Comparison of ENCODE assay signal across 8 cellular contexts in genomic region chr10:70816220-70816894, GRCh38. TPM values are rescaled to one million over a fixed set of nuclear protein-coding genes. Genes with fewer than 3 reads are reported as not detected.
DNase-seq lines count a peak whose midpoint lies in the region; ATAC-seq, FAIRE-seq and TF ChIP-seq lines count a peak whose summit lies in the region.

No MANE protein-coding gene starts in this region.

- no peaks in the 10 kb centered on the region for H3K27me3 ChIP-seq in duodenal mucosa (ENCODE audit: control insufficient read depth in 1 of 2, insufficient read depth in 2 of 2, low read length in 2 of 2)
- no peaks in the 10 kb centered on the region for H3K27me3 ChIP-seq in liver (ENCODE audit: control insufficient read depth in 4 of 4, insufficient read depth in 4 of 4, low read length in 3 of 4)

- H3K36me3 ChIP-seq in duodenal mucosa (ENCODE audit: control insufficient read depth in 1 of 2, insufficient read depth in 2 of 2, low read length in 2 of 2) (peaks cover 7 to 25% of the 10 kb centered on the region in 2 donors), liver (ENCODE audit: control insufficient read depth in 4 of 4, insufficient read depth in 3 of 4, low read depth in 1 of 4, low read length in 3 of 4) (peaks cover 0 to 12% (median 4%) of the 10 kb centered on the region in 4 donors)

- TF ChIP-seq CTCF in liver (IDR thresholded peaks at IDR 0.05; ENCODE audit: low read depth, low read length, missing input control): no peak

- no peak for TF ChIP-seq POLR2A in GM12892 (IDR thresholded peaks at IDR 0.05; ENCODE audit: low read depth, low read length)

- DNase-seq in A172 (ENCODE audit: low spot score): peak; percentile 90
- peak; percentile 48 for DNase-seq in GM12892 (ENCODE audit: insufficient read length)
- peak; percentile 16 for DNase-seq in NCI-H446 treated with DMSO at 0.1 percent for 48 hours (lab: John Stamatoyannopoulos, UW)
- DNase-seq in activated CD4-positive, alpha-beta T cell treated with anti-CD3 and anti-CD28 coated beads, Interleukin-2, amount 50 U/mL, for 48 hours: peak; percentile 49 to 62
- DNase-seq in stimulated activated CD4-positive, alpha-beta T cell treated with anti-CD3 and anti-CD28 coated beads, Interleukin-4, amount 100 ng/mL, for 1 hour: peak; percentile 43

- peak; percentile 17 for FAIRE-seq in GM12892 (lab: Jason Lieb, UNC)

- H3K9ac ChIP-seq in duodenal mucosa (ENCODE audit: low read depth in 1 of 2, low read length in 2 of 2): peak overlapping the region; percentile 72 to 80
- H3K9ac ChIP-seq in liver (ENCODE audit: low read depth in 1 of 2, low read length in 2 of 2): peak overlapping the region; percentile 58 to 75

- H3K4me1 ChIP-seq in duodenal mucosa (ENCODE audit: control insufficient read depth in 1 of 2, insufficient read depth in 2 of 2, low read length in 2 of 2) (peaks cover 8% of the 10 kb centered on the region in 2 donors), liver (ENCODE audit: control insufficient read depth in 4 of 4, insufficient read depth in 4 of 4, low read length in 3 of 4) (peaks cover 2 to 11% (median 8%) of the 10 kb centered on the region in 4 donors)

- peak; percentile 46 to 66 for TF ChIP-seq RAD21 in liver (IDR thresholded peaks at IDR 0.05)

- peak; percentile 32 for ATAC-seq in HG02973 (IDR thresholded peaks at IDR 0.05; ENCODE audit: unreplicated experiment)

- WGBS in liver: 1% methylated on average over 43 of the region's 43 CpGs

- no peaks in the 10 kb centered on the region for H3K9me3 ChIP-seq in duodenal mucosa (ENCODE audit: control insufficient read depth in 1 of 2, low read length in 2 of 2)
- H3K9me3 ChIP-seq in liver (ENCODE audit: control insufficient read depth in 4 of 4, low read length in 3 of 4): no peaks in the 10 kb centered on the region

- H3K4me3 ChIP-seq in duodenal mucosa (ENCODE audit: low read depth in 1 of 2, low read length in 2 of 2): peak overlapping the region; percentile 77 to 90
- H3K4me3 ChIP-seq in liver (ENCODE audit: low read depth in 1 of 3, low read length in 3 of 3): peak overlapping the region; percentile 65 to 92 (median 88)

- H3K27ac ChIP-seq in duodenal mucosa (ENCODE audit: low read depth, low read length): peak overlapping the region; percentile 75
- H3K27ac ChIP-seq in liver (ENCODE audit: low read depth in 1 of 2, low read length in 2 of 2): peak overlapping the region; percentile 86 to 87

TF ChIP-seq in liver, 16 proteins besides CTCF, POLR2A, EP300 and RAD21:
- TF ChIP-seq GABPA (IDR thresholded peaks at IDR 0.05 in 1 of 2, conservative IDR thresholded peaks at IDR 0.05 in 1 of 2) (no peak), FOXA2 (IDR thresholded peaks at IDR 0.05) (no peak), HNF4G (IDR thresholded peaks at IDR 0.05) (no peak), REST (IDR thresholded peaks at IDR 0.05) (no peak), HNF4A (conservative IDR thresholded peaks at IDR 0.05) (peak; percentile 66 to 75), NR2F2 (IDR thresholded peaks at IDR 0.05) (no peak), TAF1 (conservative IDR thresholded peaks at IDR 0.05) (no peak), JUND (IDR thresholded peaks at IDR 0.05) (peak in 1 of 2 donors; percentile 31), ZBTB33 (IDR thresholded peaks at IDR 0.05) (no peak), SP1 (IDR thresholded peaks at IDR 0.05) (peak; percentile 68), YY1 (IDR thresholded peaks at IDR 0.05) (peak; percentile 49), EGR1 (IDR thresholded peaks at IDR 0.05; ENCODE audit: low read depth in 2 of 2) (no peak), RXRA (IDR thresholded peaks at IDR 0.05) (peak; percentile 35 to 56), FOXA1 (IDR thresholded peaks at IDR 0.05) (peak; percentile 12)
- TF ChIP-seq, protein P1, sequence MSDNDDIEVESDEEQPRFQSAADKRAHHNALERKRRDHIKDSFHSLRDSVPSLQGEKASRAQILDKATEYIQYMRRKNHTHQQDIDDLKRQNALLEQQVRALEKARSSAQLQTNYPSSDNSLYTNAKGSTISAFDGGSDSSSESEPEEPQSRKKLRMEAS (IDR thresholded peaks at IDR 0.05): peak; percentile 16
- TF ChIP-seq, protein P2, sequence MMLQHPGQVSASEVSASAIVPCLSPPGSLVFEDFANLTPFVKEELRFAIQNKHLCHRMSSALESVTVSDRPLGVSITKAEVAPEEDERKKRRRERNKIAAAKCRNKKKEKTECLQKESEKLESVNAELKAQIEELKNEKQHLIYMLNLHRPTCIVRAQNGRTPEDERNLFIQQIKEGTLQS (IDR thresholded peaks at IDR 0.05): peak; percentile 71

RNA-seq across cellular contexts. Expression of gene SGPL1, which starts 0.6 kb away (rescaled TPM):
- 25.5 and 26.6 TPM in 2 replicates for total RNA-seq in A172 (2014; rRNA removed; shearing (Covaris generic))
- 7.2 TPM for polyA plus RNA-seq in GM12892 (2012; ENCODE audit: missing spikeins)
- total RNA-seq in liver: 10 to 100 TPM; 20.5 to 37.1 TPM
- polyA plus RNA-seq in liver: 10 to 100 TPM; 11.8 to 13.1 TPM

RNA-seq across cellular contexts. Expression of gene TBATA, which starts 31.2 kb away (rescaled TPM):
- not detected in 2 replicates for total RNA-seq in A172 (2014; rRNA removed; shearing (Covaris generic))
- not detected for polyA plus RNA-seq in GM12892 (2012; ENCODE audit: missing spikeins)
- total RNA-seq in liver: not detected
- not detected for polyA plus RNA-seq in liver

Comparison
In these comparisons a context has a peak if more than half of its experiments do, and no peak if none do; other contexts are left out.
1. Peak in every context shown above with its lines: DNase-seq, ATAC-seq, H3K4me3 ChIP-seq and H3K27ac ChIP-seq.
2. DNase-seq: peak in every context shown above with its lines; median percentile 90 in A172; 56 in activated CD4-positive, alpha-beta T cell treated with anti-CD3 and anti-CD28 coated beads, Interleukin-2, amount 50 U/mL, for 48 hours; 48 in GM12892; 43 in stimulated activated CD4-positive, alpha-beta T cell treated with anti-CD3 and anti-CD28 coated beads, Interleukin-4, amount 100 ng/mL, for 1 hour; 16 in NCI-H446 treated with DMSO at 0.1 percent for 48 hours.